8 cellular contexts compared by ENCODE assay signal in the genomic region with DNA sequence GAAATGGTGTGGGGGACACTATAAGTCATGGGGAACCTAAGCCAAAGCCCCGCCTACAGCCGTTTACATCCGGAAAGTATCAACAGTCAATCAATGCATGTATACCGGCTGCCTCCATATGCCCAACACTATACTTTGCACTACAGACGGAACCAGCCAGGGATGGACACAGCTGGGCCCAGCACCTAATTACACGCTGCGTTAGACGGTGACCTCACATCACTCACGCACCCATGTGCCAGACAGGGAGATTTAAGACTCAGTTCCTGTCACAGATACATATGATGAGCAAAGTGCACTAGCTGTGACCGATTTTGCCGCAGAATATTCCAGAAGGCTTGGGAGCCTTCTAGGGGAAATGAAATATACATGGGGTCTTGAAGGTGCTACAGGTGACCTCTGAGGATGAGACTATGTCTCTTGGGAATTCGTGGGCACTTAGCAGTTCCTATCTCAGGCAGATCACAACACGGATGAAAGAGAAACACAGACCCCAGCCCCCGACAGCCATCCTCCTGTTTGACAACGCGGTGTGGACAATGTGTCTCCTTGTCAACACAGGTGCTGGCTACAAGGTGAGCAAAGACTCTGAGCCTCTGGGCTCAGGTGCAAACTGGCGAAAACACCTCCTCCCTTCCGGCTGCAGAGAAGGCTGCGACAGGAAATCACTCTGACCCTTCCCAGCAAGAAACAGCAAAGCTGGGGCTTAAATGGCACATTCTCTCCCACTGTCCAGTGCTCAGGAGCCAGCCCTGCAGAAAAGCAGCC. TPM values are rescaled to one million over a fixed set of nuclear protein-coding genes. Genes with fewer than 3 reads are reported as not detected.
DNase-seq lines count a peak whose midpoint lies in the region; ATAC-seq and TF ChIP-seq lines count a peak whose summit lies in the region.

No MANE protein-coding gene starts in this region.

- peaks cover 14% of the 10 kb centered on the region for H3K4me1 ChIP-seq in smooth muscle cell (ENCODE audit: low read depth)

- H3K4me3 ChIP-seq in fibroblast of the aortic adventitia (ENCODE audit: low read depth, low read length), result peak overlapping the region; percentile 59
- H3K4me3 ChIP-seq in smooth muscle cell, result no peak overlapping the region

- no peak for ATAC-seq in HG03520 (IDR thresholded peaks at IDR 0.05; ENCODE audit: unreplicated experiment)

- H3F3A ChIP-seq in smooth muscle cell (ENCODE audit: low read depth), result peaks cover 6% of the 10 kb centered on the region

- peaks cover 94% of the 10 kb centered on the region for H3K79me2 ChIP-seq in smooth muscle cell (ENCODE audit: low read depth)

- CTCF ChIA-PET in RWPE1 (lab: Yijun Ruan, JAX), result interaction anchor here (1.6 kb wide), 2 partner anchors 22 to 114 kb away, joined by 4 to 6 read pairs; no protein-coding TSS in a partner anchor

- H3K4me2 ChIP-seq in smooth muscle cell, result peak overlapping the region; percentile 93

- no peaks in the 10 kb centered on the region for H3K36me3 ChIP-seq in smooth muscle cell (ENCODE audit: low read depth)

- H3K27ac ChIP-seq in RWPE1 (peak overlapping the region; percentile 100), smooth muscle cell (ENCODE audit: low read depth) (peak overlapping the region; percentile 47)

- peaks cover 100% of the 10 kb centered on the region for H4K20me1 ChIP-seq in smooth muscle cell (ENCODE audit: low read depth)

- H3K27me3 ChIP-seq in smooth muscle cell (ENCODE audit: low read depth), result no peaks in the 10 kb centered on the region

- TF ChIP-seq CTCF in RWPE1 (conservative IDR thresholded peaks at IDR 0.05; ENCODE audit: low read depth), result no peak
- no peak for TF ChIP-seq CTCF in fibroblast of the aortic adventitia (IDR thresholded peaks at IDR 0.05; ENCODE audit: insufficient read depth, low read length)
- no peak for TF ChIP-seq CTCF in smooth muscle cell (IDR thresholded peaks at IDR 0.05; ENCODE audit: borderline replicate concordance, insufficient read depth, poor library complexity, severe bottlenecking)

- H3K9ac ChIP-seq in smooth muscle cell (ENCODE audit: low read depth), result no peak overlapping the region

- H2AFZ ChIP-seq in smooth muscle cell (ENCODE audit: low read depth), result no peak overlapping the region

- POLR2A ChIA-PET in RWPE1 (lab: Yijun Ruan, JAX; ENCODE audit: low non-redundant PET), result no interaction called here

- DNase-seq in NCI-H1417 (lab: John Stamatoyannopoulos, UW) (peak; percentile 13 to 82 (median 79)), NCI-H1417 treated with DMSO at 0.1 percent for 48 hours (lab: John Stamatoyannopoulos, UW) (no peak), RWPE1 (ENCODE audit: low spot score) (no peak), fibroblast of the aortic adventitia (ENCODE audit: low read depth) (no peak), smooth muscle cell (lab: John Stamatoyannopoulos, UW; ENCODE audit: unreplicated experiment) (no peak), NCI-H524 treated with DMSO at 0.1 percent for 48 hours (lab: John Stamatoyannopoulos, UW) (no peak), NOMO-1 treated with DMSO at 0.1 percent for 48 hours (lab: John Stamatoyannopoulos, UW; ENCODE audit: unreplicated experiment) (no peak)

- H3K9me3 ChIP-seq in smooth muscle cell (replicated peaks; ENCODE audit: low read depth), result no peaks in the 10 kb centered on the region

- 79% methylated on average over 19 of the region's 19 CpGs for WGBS in smooth muscle cell (ENCODE audit: low lambda C conversion rate)

RNA-seq across cellular contexts. Expression of a gene that starts 8.0 kb away (rescaled TPM):
- total RNA-seq in fibroblast of the aortic adventitia (ENCODE audit: low replicate concordance) (737 and 1,851 TPM in 2 replicates), smooth muscle cell (229 and 240 TPM in 2 replicates)
- 27.2 and 58.8 TPM in 2 replicates for polyA plus RNA-seq in smooth muscle cell

RNA-seq across cellular contexts. Expression of a gene that starts 35.0 kb away (rescaled TPM):
- 1,443 and 1,493 TPM in 2 replicates for total RNA-seq in fibroblast of the aortic adventitia (ENCODE audit: low replicate concordance)
- total RNA-seq in smooth muscle cell, result 773 and 864 TPM in 2 replicates
- polyA plus RNA-seq in smooth muscle cell, result 433 and 463 TPM in 2 replicates

RNA-seq across cellular contexts. Expression of a gene that starts 52.7 kb away (rescaled TPM):
- total RNA-seq in fibroblast of the aortic adventitia (ENCODE audit: low replicate concordance), result 4.5 and 9.4 TPM in 2 replicates
- total RNA-seq in smooth muscle cell, result 3.0 and 5.5 TPM in 2 replicates
- polyA plus RNA-seq in smooth muscle cell, result 15.9 and 18.6 TPM in 2 replicates

Comparison
In these comparisons a context has a peak if more than half of its experiments do, and no peak if none do; other contexts are left out.
1. DNase-seq: peak in NCI-H1417 (3 of 3); none in NCI-H1417 treated with DMSO at 0.1 percent for 48 hours (single experiment), RWPE1 (single experiment), fibroblast of the aortic adventitia (single experiment), smooth muscle cell (single experiment), NCI-H524 treated with DMSO at 0.1 percent for 48 hours (single experiment) and NOMO-1 treated with DMSO at 0.1 percent for 48 hours (single experiment).